13 cellular contexts compared by ENCODE assay signal in genomic region chr17:40558300-40558584, GRCh38. TPM values are rescaled to one million over a fixed set of nuclear protein-coding genes. Genes with fewer than 3 reads are reported as not detected.
DNase-seq lines count a peak whose midpoint lies in the region; ATAC-seq and TF ChIP-seq lines count a peak whose summit lies in the region.
"Had no signal": no experiment of that assay in that cellular context is flagged by ENCODE, and none has a peak within 500 bp of the region (broad histone marks: within the 10 kb centered on the region; RNA-seq: fewer than 3 reads in every experiment).

No MANE protein-coding gene starts in this region.

- ATAC-seq in activated T-cell treated with anti-CD3 and anti-CD28 coated beads, Interleukin-2, amount 50 U/mL, for 4 hours: no peak
- ATAC-seq in activated T-cell treated with anti-CD3 and anti-CD28 coated beads, Interleukin-2, amount 50 U/mL, for 72 hours (replicated peaks in 1 of 2): no peak
- ATAC-seq in GM18868 (IDR thresholded peaks at IDR 0.05; ENCODE audit: unreplicated experiment) (no peak), left lung (no peak)

- no peak for TF ChIP-seq POLR2A in thyroid gland (IDR thresholded peaks at IDR 0.05)

- H3K4me3 Mint-ChIP-seq in activated T-cell treated with anti-CD3 and anti-CD28 coated beads, Interleukin-2, amount 50 U/mL, for 4 hours: no peak overlapping the region
- H3K4me3 Mint-ChIP-seq in activated T-cell treated with anti-CD3 and anti-CD28 coated beads, Interleukin-2, amount 50 U/mL, for 72 hours: peak overlapping the region; percentile 60 to 90

- no peaks in the 10 kb centered on the region for H3K27me3 Mint-ChIP-seq in activated T-cell treated with anti-CD3 and anti-CD28 coated beads, Interleukin-2, amount 50 U/mL, for 4 hours (ENCODE audit: low read depth)
- no peaks in the 10 kb centered on the region for H3K27me3 Mint-ChIP-seq in activated T-cell treated with anti-CD3 and anti-CD28 coated beads, Interleukin-2, amount 50 U/mL, for 72 hours (ENCODE audit: low read depth)

- intact Hi-C loops in thyroid gland (cut with DNase I): loop anchor here (5.0 kb wide), 1 partner anchor 116 kb away; the partner anchor contains the start of gene IGFBP4
- intact Hi-C loops in left lung (cut with DNase I): no loop called here

- no peaks in the 10 kb centered on the region for H3K9me3 Mint-ChIP-seq in activated T-cell treated with anti-CD3 and anti-CD28 coated beads, Interleukin-2, amount 50 U/mL, for 4 hours
- no peaks in the 10 kb centered on the region for H3K9me3 Mint-ChIP-seq in activated T-cell treated with anti-CD3 and anti-CD28 coated beads, Interleukin-2, amount 50 U/mL, for 72 hours

- TF ChIP-seq CTCF in thyroid gland (IDR thresholded peaks at IDR 0.05): no peak
- no peak for TF ChIP-seq CTCF in left lung (IDR thresholded peaks at IDR 0.05)

- H3K27ac ChIP-seq in thyroid gland (peak overlapping the region; percentile 42 to 83 (median 58)), left lung (peak overlapping the region in 1 of 2 donors; percentile 64)
- H3K27ac ChIP-seq: epithelial cell of prostate had no signal

- peaks cover 95% of the 10 kb centered on the region for H3K4me1 Mint-ChIP-seq in activated T-cell treated with anti-CD3 and anti-CD28 coated beads, Interleukin-2, amount 50 U/mL, for 4 hours (ENCODE audit: low read depth)
- peaks cover 91% of the 10 kb centered on the region for H3K4me1 Mint-ChIP-seq in activated T-cell treated with anti-CD3 and anti-CD28 coated beads, Interleukin-2, amount 50 U/mL, for 72 hours (ENCODE audit: low read depth)

- DNase-seq in activated T-cell treated with anti-CD3 and anti-CD28 coated beads, Interleukin-2, amount 50 U/mL, for 1 hour: peak; percentile 19
- DNase-seq in activated T-cell treated with anti-CD3 and anti-CD28 coated beads, Interleukin-2, amount 50 U/mL, for 4 hours: no peak
- DNase-seq in activated T-cell treated with anti-CD3 and anti-CD28 coated beads, Interleukin-2, amount 50 U/mL, for 72 hours: no peak
- DNase-seq in thyroid gland (no peak), left lung (no peak), NCI-H2196 treated with DMSO at 0.1 percent for 48 hours (lab: John Stamatoyannopoulos, UW; ENCODE audit: unreplicated experiment) (no peak)
- DNase-seq: NCI-H226, RPMI8226 had no signal

- WGBS in thyroid gland, 2 donors: 88 to 89% methylated on average over 7 of the region's 7 CpGs

- no peaks in the 10 kb centered on the region for H3K27me3 ChIP-seq in mucosa of stomach (ENCODE audit: control insufficient read depth, insufficient read depth, low read length)
- H3K27me3 ChIP-seq in thyroid gland: no peaks in the 10 kb centered on the region
- peaks cover 0 to 6% of the 10 kb centered on the region in 2 donors for H3K27me3 ChIP-seq in left lung
- H3K27me3 ChIP-seq: ovary had no signal

- H3K4me3 ChIP-seq in mucosa of stomach (ENCODE audit: low read length): no peak overlapping the region
- H3K4me3 ChIP-seq in thyroid gland (replicated peaks in 1 of 3): no peak overlapping the region
- H3K4me3 ChIP-seq in left lung: no peak overlapping the region
- H3K4me3 ChIP-seq: ovary had no signal

- H3K9me3 ChIP-seq in mucosa of stomach (ENCODE audit: control insufficient read depth, low read length): no peaks in the 10 kb centered on the region
- no peaks in the 10 kb centered on the region for H3K9me3 ChIP-seq in thyroid gland
- H3K9me3 ChIP-seq in left lung: no peaks in the 10 kb centered on the region
- H3K9me3 ChIP-seq: ovary had no signal

- H3K4me1 ChIP-seq in mucosa of stomach (ENCODE audit: control insufficient read depth, insufficient read depth, low read length): peaks cover 21% of the 10 kb centered on the region
- peaks cover 26 to 82% of the 10 kb centered on the region in 2 donors for H3K4me1 ChIP-seq in thyroid gland
- H3K4me1 ChIP-seq in left lung: peaks cover 29 to 57% of the 10 kb centered on the region in 2 donors

- H3K36me3 ChIP-seq in mucosa of stomach (ENCODE audit: control insufficient read depth, insufficient read depth, low read length) (no peaks in the 10 kb centered on the region), thyroid gland (no peaks in the 10 kb centered on the region), left lung (no peaks in the 10 kb centered on the region)
- H3K36me3 ChIP-seq: ovary had no signal

- peak overlapping the region; percentile 5 for H3K9ac ChIP-seq in mucosa of stomach (ENCODE audit: low read length)

- peaks cover 72% of the 10 kb centered on the region for H3K36me3 Mint-ChIP-seq in activated T-cell treated with anti-CD3 and anti-CD28 coated beads, Interleukin-2, amount 50 U/mL, for 4 hours (ENCODE audit: insufficient read depth)
- peaks cover 44 to 80% of the 10 kb centered on the region in 2 donors for H3K36me3 Mint-ChIP-seq in activated T-cell treated with anti-CD3 and anti-CD28 coated beads, Interleukin-2, amount 50 U/mL, for 72 hours (ENCODE audit: insufficient read depth in 2 of 2)

- H3K27ac Mint-ChIP-seq in activated T-cell treated with anti-CD3 and anti-CD28 coated beads, Interleukin-2, amount 50 U/mL, for 72 hours: peak overlapping the region; percentile 39

RNA-seq across cellular contexts. Expression of gene CCR7, which starts 7.0 kb away (rescaled TPM):
- total RNA-seq in activated T-cell treated with anti-CD3 and anti-CD28 coated beads, Interleukin-2, amount 50 U/mL, for 4 hours: 100 to 1,000 TPM in 2 of 3 donors, 10 to 100 TPM in 1; 77.3 to 109 (median 108) TPM
- total RNA-seq in activated T-cell treated with anti-CD3 and anti-CD28 coated beads, Interleukin-2, amount 50 U/mL, for 72 hours: 100 to 1,000 TPM; 311 to 371 TPM
- total RNA-seq in thyroid gland: 1 to 10 TPM in 1 of 4 donors, under 1 TPM in 2, not detected in 1; 0.27 to 1.6 (median 0.93) TPM
- total RNA-seq in left lung: 1 to 10 TPM in 1 of 2 donors, under 1 TPM in 1; 0.35 to 1.6 TPM
- total RNA-seq: astrocyte had no signal

RNA-seq across cellular contexts. Expression of gene TNS4, which starts 56.8 kb away (rescaled TPM):
- total RNA-seq in activated T-cell treated with anti-CD3 and anti-CD28 coated beads, Interleukin-2, amount 50 U/mL, for 4 hours: 1 to 10 TPM; 3.9 to 4.7 (median 4.1) TPM
- 10 to 100 TPM in 1 of 2 donors, 1 to 10 TPM in 1; 9.9 to 10.6 TPM for total RNA-seq in activated T-cell treated with anti-CD3 and anti-CD28 coated beads, Interleukin-2, amount 50 U/mL, for 72 hours
- total RNA-seq in thyroid gland (10 to 100 TPM in 2 of 4 donors, 1 to 10 TPM in 2; 5.4 to 24.7 (median 16.2) TPM), left lung (1 to 10 TPM in 1 of 2 donors, under 1 TPM in 1; 0.23 to 1.6 TPM)
- total RNA-seq: astrocyte had no signal

Comparison
In these comparisons a context has a peak if more than half of its experiments do, and no peak if none do; other contexts are left out.
1. RNA of gene CCR7, which starts 7.0 kb away (total RNA-seq): 311 to 371 TPM in activated T-cell treated with anti-CD3 and anti-CD28 coated beads, Interleukin-2, amount 50 U/mL, for 72 hours and 77.3 to 109 TPM in activated T-cell treated with anti-CD3 and anti-CD28 coated beads, Interleukin-2, amount 50 U/mL, for 4 hours; 0.35 to 1.6 TPM in left lung and 0.27 to 1.6 TPM in thyroid gland; every median in the first group is over 10 times any median in the second.